2 cellular contexts compared by ENCODE assay signal in genomic region chr7:92811158-92811557, GRCh38.
TF ChIP-seq lines count a peak whose summit lies in the region.

No MANE protein-coding gene starts in this region.

TF ChIP-seq in A549, 52 proteins besides CTCF, POLR2A, EP300 and RAD21 (continued from another document):
- no peak for TF ChIP-seq GATA3 (IDR thresholded peaks at IDR 0.05; ENCODE audit: borderline replicate concordance)
- no peak for TF ChIP-seq HOXB5 (CRISPR knock-in tag; IDR thresholded peaks at IDR 0.05)
- no peak for TF ChIP-seq MAZ (IDR thresholded peaks at IDR 0.05; ENCODE audit: borderline replicate concordance, low read depth, low read length)
- no peak for TF ChIP-seq ZC3H11A (IDR thresholded peaks at IDR 0.05)
- TF ChIP-seq SREBF2 (IDR thresholded peaks at IDR 0.05): no peak
- no peak for TF ChIP-seq CHD4 (IDR thresholded peaks at IDR 0.05; ENCODE audit: borderline replicate concordance)
- no peak for TF ChIP-seq JUNB (IDR thresholded peaks at IDR 0.05)
- no peak for TF ChIP-seq CHD2 (IDR thresholded peaks at IDR 0.05; ENCODE audit: low read length, partially characterized antibody)
- TF ChIP-seq NFE2L2 (conservative IDR thresholded peaks at IDR 0.05; ENCODE audit: low read length): no peak
- no peak for TF ChIP-seq BCL3 (IDR thresholded peaks at IDR 0.05)
- no peak for TF ChIP-seq ESRRA (IDR thresholded peaks at IDR 0.05; ENCODE audit: borderline replicate concordance, low read length)
- no peak for TF ChIP-seq HOXA7 (CRISPR knock-in tag; IDR thresholded peaks at IDR 0.05)
- TF ChIP-seq REST (IDR thresholded peaks at IDR 0.05): no peak

TF ChIP-seq in H1, 55 proteins besides CTCF, POLR2A, EP300 and RAD21:
- TF ChIP-seq NANOG (IDR thresholded peaks at IDR 0.05; ENCODE audit: insufficient read depth, low read depth, low read length, poor library complexity, severe bottlenecking) (no peak), SIRT6 (IDR thresholded peaks at IDR 0.05; ENCODE audit: low read length) (no peak), GTF2F1 (IDR thresholded peaks at IDR 0.05; ENCODE audit: borderline replicate concordance, low read depth, low read length) (no peak), SP4 (IDR thresholded peaks at IDR 0.05; ENCODE audit: low read length) (no peak), FOSL1 (IDR thresholded peaks at IDR 0.05; ENCODE audit: insufficient read depth, low read depth, low read length) (no peak), TBP (IDR thresholded peaks at IDR 0.05; ENCODE audit: low read depth, low read length) (no peak), BCL11A (IDR thresholded peaks at IDR 0.05; ENCODE audit: low read depth in 2 of 2, low read length in 2 of 2) (no peak), RFX5 (IDR thresholded peaks at IDR 0.05; ENCODE audit: borderline replicate concordance, low read depth, low read length) (no peak), KDM5A (IDR thresholded peaks at IDR 0.05; ENCODE audit: low read length) (no peak), ATF3 (IDR thresholded peaks at IDR 0.05; ENCODE audit: insufficient read depth, low read depth, low read length) (no peak), RNF2 (IDR thresholded peaks at IDR 0.05; ENCODE audit: borderline replicate concordance, low read depth, low read length, missing control alignments, poor library complexity, severe bottlenecking) (no peak)
